Comparison of ENCODE assay signal across 19 cellular contexts in genomic region chr1:153553096-153553495, GRCh38. TPM values are rescaled to one million over a fixed set of nuclear protein-coding genes. Genes with fewer than 3 reads are reported as not detected.
DNase-seq lines count a peak whose midpoint lies in the region; ATAC-seq, FAIRE-seq and TF ChIP-seq lines count a peak whose summit lies in the region.
"Had no signal": no experiment of that assay in that cellular context is flagged by ENCODE, and none has a peak within 500 bp of the region (broad histone marks: within the 10 kb centered on the region; RNA-seq: fewer than 3 reads in every experiment).

No MANE protein-coding gene starts in this region.

- intact Hi-C loops in dendritic cell treated with granulocyte-macrophage colony-stimulating factor and Interleukin-4, amounts not matched to agents 40 ng/mL and 50 ng/mL, for 4 days (cut with micrococcal nuclease): no loop called here
- intact Hi-C loops in upper lobe of right lung (cut with DNase I): no loop called here

- H3K9me3 Mint-ChIP-seq in dendritic cell treated with granulocyte-macrophage colony-stimulating factor and Interleukin-4, amounts not matched to agents 40 ng/mL and 50 ng/mL, for 4 days: no peaks in the 10 kb centered on the region
- no peaks in the 10 kb centered on the region for H3K9me3 Mint-ChIP-seq in neural crest cell
- H3K9me3 Mint-ChIP-seq: activated CD4-positive, alpha-beta memory T cell treated with anti-CD3 and anti-CD28 coated beads for 36 hours; activated naive CD4-positive, alpha-beta T cell treated with anti-CD3 and anti-CD28 coated beads, Interleukin-2, amount 10 ng/mL, durations not matched to agents 7 days and 5 days; endodermal cell had no signal

- no peak for FAIRE-seq in GM19239 (lab: Jason Lieb, UNC)
- FAIRE-seq: islet of Langerhans had no signal

- no peaks in the 10 kb centered on the region for H3K36me3 ChIP-seq in upper lobe of right lung

- H3K9me3 ChIP-seq in upper lobe of right lung: no peaks in the 10 kb centered on the region
- H3K9me3 ChIP-seq: Caco-2, psoas muscle had no signal

- peaks cover 81% of the 10 kb centered on the region for H3K4me1 Mint-ChIP-seq in dendritic cell treated with granulocyte-macrophage colony-stimulating factor and Interleukin-4, amounts not matched to agents 40 ng/mL and 50 ng/mL, for 4 days (ENCODE audit: low read depth)
- peaks cover 31% of the 10 kb centered on the region for H3K4me1 Mint-ChIP-seq in neural crest cell

- no peak overlapping the region for H3K4me3 Mint-ChIP-seq in dendritic cell treated with granulocyte-macrophage colony-stimulating factor and Interleukin-4, amounts not matched to agents 40 ng/mL and 50 ng/mL, for 4 days
- no peak overlapping the region for H3K4me3 Mint-ChIP-seq in neural crest cell
- H3K4me3 Mint-ChIP-seq: activated CD4-positive, alpha-beta memory T cell treated with anti-CD3 and anti-CD28 coated beads for 36 hours; activated naive CD4-positive, alpha-beta T cell treated with anti-CD3 and anti-CD28 coated beads, Interleukin-2, amount 10 ng/mL, durations not matched to agents 7 days and 5 days; endodermal cell had no signal

- H3K27me3 ChIP-seq in upper lobe of right lung: no peaks in the 10 kb centered on the region

- no peak for DNase-seq in RWPE1 (ENCODE audit: low spot score)
- DNase-seq in neural crest cell (ENCODE audit: low read depth, low spot score): no peak
- DNase-seq in upper lobe of right lung: peak; percentile 48
- no peak for DNase-seq in GM19239 (ENCODE audit: insufficient read length, low spot score)
- DNase-seq: activated CD4-positive, alpha-beta memory T cell treated with anti-CD3 and anti-CD28 coated beads for 36 hours; activated naive CD4-positive, alpha-beta T cell treated with anti-CD3 and anti-CD28 coated beads, Interleukin-2, amount 10 ng/mL, durations not matched to agents 7 days and 5 days; activated T-cell treated with anti-CD3 and anti-CD28 coated beads, Interleukin-2, amount 50 U/mL, for 1 hour; endodermal cell; NCI-H1105; NCI-H526; stimulated activated CD4-positive, alpha-beta T cell treated with anti-CD3 and anti-CD28 coated beads, Interleukin-4, amount 100 ng/mL, for 4 hours; T-helper 2 cell had no signal

- CTCF ChIA-PET in RWPE1 (lab: Yijun Ruan, JAX): interaction anchor here (0.6 to 1.8 kb wide), 4 partner anchors 9 to 26 kb away, joined by 3 to 6 read pairs (median 4); no protein-coding TSS in a partner anchor

- H3K27ac Mint-ChIP-seq in dendritic cell treated with granulocyte-macrophage colony-stimulating factor and Interleukin-4, amounts not matched to agents 40 ng/mL and 50 ng/mL, for 4 days: peak overlapping the region; percentile 74
- H3K27ac Mint-ChIP-seq in neural crest cell (ENCODE audit: unreplicated experiment): peak overlapping the region; percentile 78
- H3K27ac Mint-ChIP-seq: activated CD4-positive, alpha-beta memory T cell treated with anti-CD3 and anti-CD28 coated beads for 36 hours; activated naive CD4-positive, alpha-beta T cell treated with anti-CD3 and anti-CD28 coated beads, Interleukin-2, amount 10 ng/mL, durations not matched to agents 7 days and 5 days; endodermal cell had no signal

- ATAC-seq in upper lobe of right lung: no peak
- ATAC-seq in HG03095 (IDR thresholded peaks at IDR 0.05; ENCODE audit: unreplicated experiment): no peak
- ATAC-seq in HG03439 (IDR thresholded peaks at IDR 0.05; ENCODE audit: unreplicated experiment): no peak
- ATAC-seq: psoas muscle had no signal

- no peaks in the 10 kb centered on the region for H3K27me3 Mint-ChIP-seq in dendritic cell treated with granulocyte-macrophage colony-stimulating factor and Interleukin-4, amounts not matched to agents 40 ng/mL and 50 ng/mL, for 4 days
- H3K27me3 Mint-ChIP-seq in neural crest cell (ENCODE audit: low read depth): no peaks in the 10 kb centered on the region
- H3K27me3 Mint-ChIP-seq: activated CD4-positive, alpha-beta memory T cell treated with anti-CD3 and anti-CD28 coated beads for 36 hours had no signal

- H3K4me1 ChIP-seq in upper lobe of right lung: peaks cover 36% of the 10 kb centered on the region

- H3K27ac ChIP-seq in RWPE1: peak overlapping the region; percentile 96
- H3K27ac ChIP-seq in upper lobe of right lung: peak overlapping the region; percentile 59

- POLR2A ChIA-PET in RWPE1 (lab: Yijun Ruan, JAX; ENCODE audit: low non-redundant PET): interaction anchor here (0.6 kb wide), 1 partner anchor 16 kb away, joined by 3 read pairs; no protein-coding TSS in a partner anchor

- H3K4me3 ChIP-seq in upper lobe of right lung: no peak overlapping the region
- H3K4me3 ChIP-seq: psoas muscle had no signal

- TF ChIP-seq CTCF in RWPE1 (conservative IDR thresholded peaks at IDR 0.05; ENCODE audit: low read depth): no peak
- TF ChIP-seq CTCF in neural crest cell (conservative IDR thresholded peaks at IDR 0.05): no peak
- TF ChIP-seq CTCF in upper lobe of right lung (IDR thresholded peaks at IDR 0.05): no peak

- H3K36me3 Mint-ChIP-seq in dendritic cell treated with granulocyte-macrophage colony-stimulating factor and Interleukin-4, amounts not matched to agents 40 ng/mL and 50 ng/mL, for 4 days (ENCODE audit: low read depth): no peaks in the 10 kb centered on the region
- H3K36me3 Mint-ChIP-seq in neural crest cell (ENCODE audit: low read depth): no peaks in the 10 kb centered on the region
- H3K36me3 Mint-ChIP-seq: activated CD4-positive, alpha-beta memory T cell treated with anti-CD3 and anti-CD28 coated beads for 36 hours; activated naive CD4-positive, alpha-beta T cell treated with anti-CD3 and anti-CD28 coated beads, Interleukin-2, amount 10 ng/mL, durations not matched to agents 7 days and 5 days had no signal

RNA-seq across cellular contexts. Expression of gene S100A3, which starts 4.0 kb away (rescaled TPM):
- total RNA-seq in neural crest cell (not detected in 2 replicates), upper lobe of right lung (1.3 TPM)
- total RNA-seq: activated CD4-positive, alpha-beta memory T cell treated with anti-CD3 and anti-CD28 coated beads for 36 hours; endodermal cell; OCI-LY7 had no signal

RNA-seq across cellular contexts. Expression of gene S100A4, which starts 7.5 kb away (rescaled TPM):
- total RNA-seq in neural crest cell: 10.3 and 11.7 TPM in 2 replicates
- 377 TPM for total RNA-seq in upper lobe of right lung

RNA-seq across cellular contexts. Expression of gene S100A5, which starts 12.4 kb away (rescaled TPM):
- total RNA-seq in neural crest cell (not detected in 2 replicates), upper lobe of right lung (not detected)
- total RNA-seq: Caco-2, endodermal cell, OCI-LY7, psoas muscle had no signal

RNA-seq across cellular contexts. Expression of gene S100A2, which starts 12.5 kb away (rescaled TPM):
- total RNA-seq in neural crest cell: not detected in 2 replicates
- 5.6 TPM for total RNA-seq in upper lobe of right lung

RNA-seq across cellular contexts. Expression of gene S100A6, which starts 17.3 kb away (rescaled TPM):
- total RNA-seq in neural crest cell (not detected in 2 replicates), upper lobe of right lung (1,046 TPM)
- total RNA-seq: OCI-LY7 had no signal

Comparison
In these comparisons a context has a peak if more than half of its experiments do, and no peak if none do; other contexts are left out.
1. RNA of gene S100A4, which starts 7.5 kb away (total RNA-seq): 377 TPM in upper lobe of right lung (single experiment); 10.3 to 11.7 TPM in neural crest cell; every median in the first group is over 10 times any median in the second.